Comparison of ENCODE assay signal across 8 cellular contexts in genomic region chr17:81916246-81917001, GRCh38. TPM values are rescaled to one million over a fixed set of nuclear protein-coding genes. Genes with fewer than 3 reads are reported as not detected.
DNase-seq lines count a peak whose midpoint lies in the region; ATAC-seq and TF ChIP-seq lines count a peak whose summit lies in the region.
"Not testable (repeated sequence)": the region's sequence is repeated elsewhere in the genome, so short reads cannot be mapped to it uniquely, and the experiment has no call there.

No MANE protein-coding gene starts in this region.

- not testable (repeated sequence) for H3K36me3 Mint-ChIP-seq in T-helper 17 cell (ENCODE audit: low read depth)

- H3K9ac ChIP-seq in mesendoderm (ENCODE audit: low read length) = peak overlapping the region; percentile 87
- peak overlapping the region; percentile 14 to 84 (median 53) for H3K9ac ChIP-seq in skeletal muscle tissue (ENCODE audit: low read depth in 1 of 3, low read length in 3 of 3)

- peak overlapping the region; percentile 86 for H3K27ac Mint-ChIP-seq in T-helper 17 cell

- DNase-seq in AG04449 (ENCODE audit: low read depth, low spot score); T-helper 17 cell: not testable (repeated sequence)
- DNase-seq in MG63 = peak; percentile 53
- peak; percentile 87 for DNase-seq in amniotic epithelial cell (ENCODE audit: low read depth)
- peak; percentile 48 for DNase-seq in mesendoderm

- peak overlapping the region; percentile 92 for H3K4me3 Mint-ChIP-seq in T-helper 17 cell

- not testable (repeated sequence) for H4K8ac ChIP-seq in mesendoderm (ENCODE audit: low read depth, low read length)

- not testable (repeated sequence) for H2BK15ac ChIP-seq in mesendoderm (replicated peaks; ENCODE audit: low read depth)

- not testable (repeated sequence) for H3K4me1 ChIP-seq in mesendoderm (ENCODE audit: control insufficient read depth, low read depth, low read length)
- peaks cover 36 to 60% (median 42%) of the 10 kb centered on the region in 3 donors for H3K4me1 ChIP-seq in skeletal muscle tissue (ENCODE audit: control insufficient read depth in 3 of 3, insufficient read depth in 3 of 3, low read length in 3 of 3)

- POLR2A ChIA-PET in AG04449 (lab: Yijun Ruan, JAX) = interaction anchor here (1.4 kb wide), 1 partner anchor 10 kb away, joined by 10 read pairs; no protein-coding TSS in a partner anchor

- H3K4me2 ChIP-seq in mesendoderm (ENCODE audit: low read length) = peak overlapping the region; percentile 81

- H3K9me3 ChIP-seq in MG63; T-helper 17 cell (ENCODE audit: control insufficient read depth, low read length, poor library complexity, severe bottlenecking); skeletal muscle tissue (ENCODE audit: control insufficient read depth in 3 of 3, low read length in 3 of 3): not testable (repeated sequence)

- not testable (repeated sequence) for H3K4ac ChIP-seq in mesendoderm (ENCODE audit: low read depth, low read length)

- peaks cover 27% of the 10 kb centered on the region for H3K79me1 ChIP-seq in mesendoderm (ENCODE audit: low read length)

- peak overlapping the region; percentile 69 for H3K4me3 ChIP-seq in AG04449 (ENCODE audit: low read depth, low read length)
- peak overlapping the region; percentile 65 for H3K4me3 ChIP-seq in GM12875 (ENCODE audit: low read depth, low read length)
- H3K4me3 ChIP-seq in MG63 = peak overlapping the region; percentile 60; the same call in 1 of the 2 replicates
- H3K4me3 ChIP-seq in mesendoderm (ENCODE audit: low read length) = not testable (repeated sequence)
- H3K4me3 ChIP-seq in skeletal muscle tissue (ENCODE audit: low read length in 3 of 3) = peak overlapping the region in 1 of 3 donors; percentile 40

- peak overlapping the region; percentile 15 for H3K23ac ChIP-seq in mesendoderm (ENCODE audit: low read length)

- H3K79me2 ChIP-seq in mesendoderm (ENCODE audit: control insufficient read depth, insufficient read depth, low read length) = peaks cover 28% of the 10 kb centered on the region

- H3K18ac ChIP-seq in mesendoderm (ENCODE audit: low read length) = not testable (repeated sequence)

- H3K36me3 ChIP-seq in MG63 (peaks cover 71% of the 10 kb centered on the region), mesendoderm (ENCODE audit: control insufficient read depth, insufficient read depth, low read length) (peaks cover 10% of the 10 kb centered on the region), skeletal muscle tissue (ENCODE audit: control insufficient read depth in 3 of 3, insufficient read depth in 3 of 3, low read length in 3 of 3) (peaks cover 49 to 59% (median 56%) of the 10 kb centered on the region in 3 donors)

- CTCF ChIA-PET in AG04449 (lab: Yijun Ruan, JAX) = interaction anchor here (0.6 to 1.8 kb wide), 5 partner anchors 9 to 114 kb away, joined by 3 to 8 read pairs (median 3); partner anchors contain the start of gene MAFG

- no CpG with 5 or more reads among the region's 21 CpGs for WGBS in mesendoderm (ENCODE audit: extremely low coverage, insufficient coverage, low lambda C conversion rate)

- H2BK120ac ChIP-seq in mesendoderm (ENCODE audit: low read depth, low read length) = not testable (repeated sequence)

- ATAC-seq in T-helper 17 cell = not testable (repeated sequence)
- peak; percentile 57 for ATAC-seq in esophagus mucosa

- not testable (repeated sequence) for TF ChIP-seq CTCF in AG04449 (IDR thresholded peaks at IDR 0.05; ENCODE audit: insufficient read depth, low read length, missing control alignments); GM12875 (IDR thresholded peaks at IDR 0.05; ENCODE audit: borderline replicate concordance, insufficient read depth, low read depth, low read length)

- H2BK5ac ChIP-seq in mesendoderm (ENCODE audit: low read length) = not testable (repeated sequence)

- not testable (repeated sequence) for H2AK5ac ChIP-seq in mesendoderm (ENCODE audit: low read length)

- peak overlapping the region; percentile 87 for H3K56ac ChIP-seq in mesendoderm (ENCODE audit: low read length)

- not testable (repeated sequence) for H3K27ac ChIP-seq in mesendoderm (ENCODE audit: low read depth, low read length); skeletal muscle tissue (ENCODE audit: low read depth, low read length)

- not testable (repeated sequence) for H3K27me3 Mint-ChIP-seq in T-helper 17 cell

- H4K5ac ChIP-seq in mesendoderm (ENCODE audit: low read length) = not testable (repeated sequence)

- peaks cover 31% of the 10 kb centered on the region for H3K4me1 Mint-ChIP-seq in T-helper 17 cell

- H3K27me3 ChIP-seq in MG63; mesendoderm (ENCODE audit: insufficient read depth, low read length, poor library complexity); skeletal muscle tissue (ENCODE audit: control insufficient read depth in 3 of 3, insufficient read depth in 3 of 3, low read length in 3 of 3): not testable (repeated sequence)

RNA-seq across cellular contexts. Expression of gene SIRT7, which starts 1.6 kb away (rescaled TPM):
- 22.1 and 25.9 TPM in 2 replicates for total RNA-seq in MG63 (2014; rRNA removed; shearing (Covaris generic); ENCODE audit: low replicate concordance)
- total RNA-seq in T-helper 17 cell (10 to 100 TPM; 48.9 to 58.2 TPM), esophagus mucosa (46.2 TPM), skeletal muscle tissue (3.7 TPM)
- polyA plus RNA-seq in mesendoderm (2013, experiment 1 of 2) = 6.8 TPM
- polyA plus RNA-seq in mesendoderm (2013, experiment 2 of 2) = 6.4 TPM

RNA-seq across cellular contexts. Expression of gene PCYT2, which starts 5.2 kb away (rescaled TPM):
- 24.6 and 47.0 TPM in 2 replicates for total RNA-seq in MG63 (2014; rRNA removed; shearing (Covaris generic); ENCODE audit: low replicate concordance)
- total RNA-seq in T-helper 17 cell (10 to 100 TPM; 21.6 to 26.0 TPM), esophagus mucosa (36.7 TPM), skeletal muscle tissue (10.4 TPM)
- polyA plus RNA-seq in mesendoderm (2013, experiment 1 of 2) = 17.0 TPM
- 17.9 TPM for polyA plus RNA-seq in mesendoderm (2013, experiment 2 of 2)

RNA-seq across cellular contexts. Expression of gene MAFG, which starts 11.1 kb away (rescaled TPM):
- 11.8 and 14.9 TPM in 2 replicates for total RNA-seq in MG63 (2014; rRNA removed; shearing (Covaris generic); ENCODE audit: low replicate concordance)
- total RNA-seq in T-helper 17 cell (10 to 100 TPM; 15.4 to 23.0 TPM), esophagus mucosa (12.3 TPM), skeletal muscle tissue (8.9 TPM)
- polyA plus RNA-seq in mesendoderm (2013, experiment 1 of 2) = 25.3 TPM
- 24.3 TPM for polyA plus RNA-seq in mesendoderm (2013, experiment 2 of 2)

RNA-seq across cellular contexts. Expression of gene NPB, which starts 14.4 kb away (rescaled TPM):
- 1.3 and 2.5 TPM in 2 replicates for total RNA-seq in MG63 (2014; rRNA removed; shearing (Covaris generic); ENCODE audit: low replicate concordance)
- total RNA-seq in T-helper 17 cell (not detected), esophagus mucosa (0.24 TPM), skeletal muscle tissue (1.0 TPM)
- polyA plus RNA-seq in mesendoderm (2013, experiment 1 of 2) = 1.1 TPM
- 0.55 TPM for polyA plus RNA-seq in mesendoderm (2013, experiment 2 of 2)

RNA-seq across cellular contexts. Expression of gene PYCR1, which starts 20.7 kb away (rescaled TPM):
- total RNA-seq in MG63 (2014; rRNA removed; shearing (Covaris generic); ENCODE audit: low replicate concordance) = 253 and 283 TPM in 2 replicates
- 1 to 10 TPM in 1 of 2 donors, under 1 TPM in 1; 0.72 to 1.9 TPM for total RNA-seq in T-helper 17 cell
- total RNA-seq in esophagus mucosa = 28.9 TPM
- 79.0 TPM for polyA plus RNA-seq in mesendoderm (2013, experiment 1 of 2)
- polyA plus RNA-seq in mesendoderm (2013, experiment 2 of 2) = 78.3 TPM
- 43.8 TPM for total RNA-seq in skeletal muscle tissue
